Comparison of ENCODE assay signal across 1 cellular context in the genomic region with DNA sequence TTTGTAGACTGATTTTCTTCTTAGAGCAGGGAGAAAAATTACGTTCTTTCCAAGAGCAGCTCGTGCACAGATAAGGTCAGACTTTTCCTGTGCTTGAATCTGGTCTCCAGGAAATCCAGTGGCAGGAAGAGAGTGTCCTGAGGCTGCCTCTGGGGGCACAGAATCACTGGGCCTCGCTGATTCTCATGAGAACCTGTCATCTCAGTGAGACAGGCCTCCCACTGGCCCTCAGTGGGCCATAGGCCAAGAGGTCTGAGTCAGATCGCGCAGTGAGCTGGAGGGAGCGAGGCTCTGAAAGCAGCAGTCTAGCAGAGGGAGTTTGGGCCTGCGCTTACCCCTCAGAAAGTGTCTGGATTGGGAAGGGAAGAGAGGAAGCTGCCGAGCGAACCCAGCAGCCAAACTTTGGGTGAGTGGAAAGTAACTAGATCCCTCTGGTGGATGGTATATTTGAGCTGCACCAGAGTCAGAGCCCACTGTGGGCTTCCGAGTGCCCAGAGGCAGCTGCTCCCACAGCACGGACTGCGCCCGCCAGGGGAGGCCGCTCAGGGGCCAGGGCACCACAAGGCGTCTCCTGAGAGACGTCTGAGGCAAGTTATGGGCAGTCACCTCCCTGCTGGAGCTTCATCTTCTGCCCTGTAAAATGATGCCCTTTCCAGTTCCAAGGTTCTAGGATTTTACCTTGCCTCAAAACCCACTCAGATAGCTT.
TF ChIP-seq lines count a peak whose summit lies in the region.

No MANE protein-coding gene starts in this region.

TF ChIP-seq in K562, 482 proteins besides CTCF, POLR2A, EP300 and RAD21:
- TF ChIP-seq MTA2 (IDR thresholded peaks at IDR 0.05; ENCODE audit: low read depth) (no peak), POLR2G (IDR thresholded peaks at IDR 0.05; ENCODE audit: low read depth, low read length) (peak; percentile 45), NFIC (IDR thresholded peaks at IDR 0.05) (peak; percentile 22; the same call in 1 of the 2 replicates), SIX5 (IDR thresholded peaks at IDR 0.05; ENCODE audit: borderline replicate concordance in 1 of 2, insufficient read depth in 1 of 2, low read depth in 1 of 2, low read length in 2 of 2) (no peak), CREM (IDR thresholded peaks at IDR 0.05; ENCODE audit: low read depth) (0 out of 2 replicates have a peak, but pooled peaks have one; percentile 9), HDAC6 (IDR thresholded peaks at IDR 0.05; ENCODE audit: low read depth, low read length) (no peak)
- TF ChIP-seq, protein P1, sequence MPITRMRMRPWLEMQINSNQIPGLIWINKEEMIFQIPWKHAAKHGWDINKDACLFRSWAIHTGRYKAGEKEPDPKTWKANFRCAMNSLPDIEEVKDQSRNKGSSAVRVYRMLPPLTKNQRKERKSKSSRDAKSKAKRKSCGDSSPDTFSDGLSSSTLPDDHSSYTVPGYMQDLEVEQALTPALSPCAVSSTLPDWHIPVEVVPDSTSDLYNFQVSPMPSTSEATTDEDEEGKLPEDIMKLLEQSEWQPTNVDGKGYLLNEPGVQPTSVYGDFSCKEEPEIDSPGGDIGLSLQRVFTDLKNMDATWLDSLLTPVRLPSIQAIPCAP (CRISPR knock-in tag; IDR thresholded peaks at IDR 0.05; ENCODE audit: borderline replicate concordance) = no peak
